ENCODE assay signal across 8 cellular contexts in genomic region chr2:37005118-37005868, GRCh38. TPM values are rescaled to one million over a fixed set of nuclear protein-coding genes. Genes with fewer than 3 reads are reported as not detected.
DNase-seq lines count a peak whose midpoint lies in the region; ATAC-seq, FAIRE-seq and TF ChIP-seq lines count a peak whose summit lies in the region.

No MANE protein-coding gene starts in this region.

- H3K4me1 ChIP-seq in A673 (ENCODE audit: insufficient read depth, low read length, poor library complexity, severe bottlenecking) (no peaks in the 10 kb centered on the region), colonic mucosa (no peaks in the 10 kb centered on the region), GM23248 (ENCODE audit: insufficient read depth) (no peaks in the 10 kb centered on the region)

- BruUV-seq in A673 (replicated peaks; lab: Mats Ljungman, UMichigan), result no TSS peak

- 86 to 88% methylated on average over 8 of the region's 8 CpGs for WGBS in GM23248 (ENCODE audit: low coverage in 1 of 2, low lambda C conversion rate in 2 of 2, missing lambda C conversion rate in 2 of 2), 2 experiments

- CTCF ChIA-PET in A673 (lab: Charles Lee), result no interaction called here

- TF ChIP-seq CTCF in A673 (conservative IDR thresholded peaks at IDR 0.05; ENCODE audit: low read depth, low read length), result peak; percentile 67
- TF ChIP-seq CTCF in colonic mucosa (IDR thresholded peaks at IDR 0.05), result peak; percentile 38

- H3K9ac ChIP-seq in colonic mucosa (ENCODE audit: low read depth in 2 of 2, low read length in 2 of 2) (no peak overlapping the region), GM23248 (no peak overlapping the region)

- no peaks in the 10 kb centered on the region for H3K9me2 ChIP-seq in GM23248 (ENCODE audit: insufficient read depth)

- H2AFZ ChIP-seq in GM23248, result no peak overlapping the region

- no peaks in the 10 kb centered on the region for H4K20me1 ChIP-seq in GM23248 (ENCODE audit: insufficient read depth)

- peak; percentile 85 for FAIRE-seq in GM18507 (lab: Jason Lieb, UNC)

- POLR2A ChIA-PET in A673 (lab: Charles Lee; ENCODE audit: low non-redundant PET), result no interaction called here

- no peaks in the 10 kb centered on the region for H3F3A ChIP-seq in GM23248 (ENCODE audit: insufficient read depth)

- H3K27me3 ChIP-seq in A673 (replicated peaks; ENCODE audit: insufficient read depth, low read depth, low read length, poor library complexity) (no peaks in the 10 kb centered on the region), colonic mucosa (no peaks in the 10 kb centered on the region), GM23248 (replicated peaks; ENCODE audit: insufficient read depth) (no peaks in the 10 kb centered on the region)

- intact Hi-C loops in A673 (cut with micrococcal nuclease; ENCODE audit: unreplicated experiment) (loop anchor here (2.0 kb wide), 1 partner anchor 222 kb away; no protein-coding TSS in a partner anchor), colonic mucosa (cut with DNase I) (loop anchor here (10.0 kb wide), 1 partner anchor 150 kb away; no protein-coding TSS in a partner anchor)

- in situ Hi-C loops in GM23248 (cut with MboI), result no loop called here

- peak; percentile 99 for ATAC-seq in HG02870 (IDR thresholded peaks at IDR 0.05; ENCODE audit: unreplicated experiment)

- H3K9me3 ChIP-seq in A673 (ENCODE audit: low read depth, low read length, poor library complexity, severe bottlenecking), result no peaks in the 10 kb centered on the region
- no peaks in the 10 kb centered on the region for H3K9me3 ChIP-seq in colonic mucosa
- no peaks in the 10 kb centered on the region for H3K9me3 ChIP-seq in GM23248 (ENCODE audit: low read depth)

- DNase-seq in A673 (ENCODE audit: low spot score) (peak; percentile 35), GM18507 (ENCODE audit: extremely low spot score, insufficient read length, low read depth) (peak; percentile 9), NCI-H510A (lab: John Stamatoyannopoulos, UW) (peak; percentile 13), colonic mucosa (peak; percentile 47), myocyte (ENCODE audit: low read depth) (peak; percentile 41), GDM1 (lab: John Stamatoyannopoulos, UW) (no peak), GM23248 (no peak)

- no peaks in the 10 kb centered on the region for H3K79me2 ChIP-seq in GM23248 (ENCODE audit: insufficient read depth)

- H3K4me2 ChIP-seq in GM23248 (ENCODE audit: unreplicated experiment), result no peak overlapping the region

- peaks cover 31% of the 10 kb centered on the region for H3K36me3 ChIP-seq in A673 (ENCODE audit: insufficient read depth, low read length, poor library complexity, severe bottlenecking)
- H3K36me3 ChIP-seq in colonic mucosa, result no peaks in the 10 kb centered on the region
- peaks cover 55% of the 10 kb centered on the region for H3K36me3 ChIP-seq in GM23248 (ENCODE audit: low read depth)

- H3K27ac ChIP-seq in A673 (ENCODE audit: low read depth, low read length, poor library complexity, severe bottlenecking) (no peak overlapping the region), colonic mucosa (no peak overlapping the region), GM23248 (no peak overlapping the region)

- H3K4me3 ChIP-seq in A673 (ENCODE audit: low read depth, low read length, poor library complexity, severe bottlenecking) (no peak overlapping the region), colonic mucosa (no peak overlapping the region), GM23248 (no peak overlapping the region)

RNA-seq across cellular contexts. Expression of gene STRN, which starts 39.0 kb away (rescaled TPM):
- total RNA-seq in A673 (2021) (36.1 TPM in 2 replicates), colonic mucosa (10 to 100 TPM; 36.5 to 48.6 TPM), myocyte (18.3 and 25.1 TPM in 2 replicates)
- 8.5 TPM for polyA plus RNA-seq in myocyte (2012)
- total RNA-seq in GM23248 (2014; rRNA removed; shearing (Covaris generic)), result 12.1 and 12.8 TPM in 2 replicates
- polyA plus RNA-seq in GM23248 (2016; fragmentation: Nextera tagmentation; extraction: Ambion mirVana), result 5.8 and 6.5 TPM in 2 replicates

Comparison
In these comparisons a context has a peak if more than half of its experiments do, and no peak if none do; other contexts are left out.
1. DNase-seq: peak in A673 (single experiment), GM18507 (single experiment), NCI-H510A (single experiment), colonic mucosa (single experiment) and myocyte (single experiment); none in GDM1 (single experiment) and GM23248 (single experiment).